18 cellular contexts compared by ENCODE assay signal in genomic region chrX:149845385-149845784, GRCh38. TPM values are rescaled to one million over a fixed set of nuclear protein-coding genes. Genes with fewer than 3 reads are reported as not detected.
DNase-seq lines count a peak whose midpoint lies in the region; ATAC-seq and TF ChIP-seq lines count a peak whose summit lies in the region.
"Had no signal": no experiment of that assay in that cellular context is flagged by ENCODE, and none has a peak within 500 bp of the region (broad histone marks: within the 10 kb centered on the region; RNA-seq: fewer than 3 reads in every experiment).

No MANE protein-coding gene starts in this region.

- H3K27me3 Mint-ChIP-seq in T-helper 17 cell = no peaks in the 10 kb centered on the region

- ATAC-seq in GM18511 (IDR thresholded peaks at IDR 0.05; ENCODE audit: unreplicated experiment) (peak; percentile 46), HG03378 (IDR thresholded peaks at IDR 0.05; ENCODE audit: unreplicated experiment) (peak; percentile 46), T-helper 17 cell (no peak), GM18505 (IDR thresholded peaks at IDR 0.05; ENCODE audit: unreplicated experiment) (no peak)
- ATAC-seq: CD8-positive, alpha-beta T cell had no signal

- no peaks in the 10 kb centered on the region for H3K4me1 Mint-ChIP-seq in T-helper 17 cell
- H3K4me1 Mint-ChIP-seq: B cell, H9 had no signal

- peak; percentile 43 for DNase-seq in epithelial cell of esophagus (ENCODE audit: low read depth)
- DNase-seq in T-helper 17 cell = no peak
- DNase-seq in tibial nerve (ENCODE audit: low spot score in 2 of 2) = no peak
- DNase-seq: Calu3; CD8-positive, alpha-beta T cell; DMS79 treated with DMSO at 0.1 percent for 48 hours; GF-D8; H9; IMR-90; KBM-7 had no signal

- H3K9me3 ChIP-seq in T-helper 17 cell (ENCODE audit: control insufficient read depth, low read length, poor library complexity, severe bottlenecking) (no peaks in the 10 kb centered on the region), tibial nerve (no peaks in the 10 kb centered on the region)

- TF ChIP-seq CTCF in epithelial cell of esophagus (IDR thresholded peaks at IDR 0.05; ENCODE audit: insufficient read depth, low read depth, low read length, missing control alignments) (no peak), tibial nerve (IDR thresholded peaks at IDR 0.05) (no peak)

- H3K4me3 Mint-ChIP-seq in T-helper 17 cell = no peak overlapping the region
- H3K4me3 Mint-ChIP-seq: B cell; CD8-positive, alpha-beta T cell; H9 had no signal

- H3K27ac ChIP-seq in tibial nerve = no peak overlapping the region
- H3K27ac ChIP-seq: BLaER1 treated with 17β-estradiol and CSF1 and Interleukin-3, amounts not matched to agents 10 nM and 100 nM; HL-60 had no signal

- H3K27me3 ChIP-seq in tibial nerve = no peaks in the 10 kb centered on the region
- H3K27me3 ChIP-seq: BLaER1 treated with 17β-estradiol and CSF1 and Interleukin-3, amounts not matched to agents 10 nM and 100 nM had no signal

- H3K4me1 ChIP-seq in tibial nerve = no peaks in the 10 kb centered on the region
- H3K4me1 ChIP-seq: BLaER1 treated with 17β-estradiol and CSF1 and Interleukin-3, amounts not matched to agents 10 nM and 100 nM had no signal

- TF ChIP-seq EP300 in tibial nerve (IDR thresholded peaks at IDR 0.05) = no peak

- H3K4me3 ChIP-seq in epithelial cell of esophagus (ENCODE audit: low read length) (no peak overlapping the region), tibial nerve (no peak overlapping the region)
- H3K4me3 ChIP-seq: BLaER1 treated with 17β-estradiol and CSF1 and Interleukin-3, amounts not matched to agents 10 nM and 100 nM had no signal

- H3K36me3 ChIP-seq in tibial nerve = no peaks in the 10 kb centered on the region
- H3K36me3 ChIP-seq: BLaER1 treated with 17β-estradiol and CSF1 and Interleukin-3, amounts not matched to agents 10 nM and 100 nM had no signal

- H3K36me3 Mint-ChIP-seq in T-helper 17 cell (ENCODE audit: low read depth) = no peaks in the 10 kb centered on the region
- H3K36me3 Mint-ChIP-seq: CD8-positive, alpha-beta T cell had no signal

- TF ChIP-seq POLR2A in tibial nerve (IDR thresholded peaks at IDR 0.05) = no peak
- TF ChIP-seq POLR2A in GM18505 (IDR thresholded peaks at IDR 0.05; ENCODE audit: borderline replicate concordance, extremely low read depth, insufficient read depth, insufficient read length) = no peak

- H3K27ac Mint-ChIP-seq in T-helper 17 cell = no peak overlapping the region
- H3K27ac Mint-ChIP-seq: B cell; CD8-positive, alpha-beta T cell; H9 had no signal

- WGBS in tibial nerve, 2 donors = 70 to 76% methylated on average over 1 of the region's 1 CpG

RNA-seq across cellular contexts. Expression of gene MAGEA8, which starts 35.6 kb away (rescaled TPM):
- not detected for total RNA-seq in T-helper 17 cell
- total RNA-seq in tibial nerve = not detected
- total RNA-seq: A172; B cell; Calu3; CD8-positive, alpha-beta T cell; H1; H9; IMR-90 had no signal

Comparison
In these comparisons a context has a peak if more than half of its experiments do, and no peak if none do; other contexts are left out.
1. ATAC-seq: peak in GM18511 (single experiment) and HG03378 (single experiment); none in T-helper 17 cell (single experiment) and GM18505 (single experiment).